ENCODE assay signal across 21 cellular contexts in genomic region chr9:126164796-126165525, GRCh38.
DNase-seq lines count a peak whose midpoint lies in the region; TF ChIP-seq lines count a peak whose summit lies in the region.
"Had no signal": no experiment of that assay in that cellular context is flagged by ENCODE, and none has a peak within 500 bp of the region (broad histone marks: within the 10 kb centered on the region; RNA-seq: fewer than 3 reads in every experiment).

No MANE protein-coding gene starts in this region.

- intact Hi-C loops in posterior cingulate gyrus (cut with DNase I) = no loop called here

- peak; percentile 3 for DNase-seq in AG20443 (ENCODE audit: low spot score)
- peak; percentile 0 for DNase-seq in GM20000 (ENCODE audit: low spot score)
- DNase-seq in left kidney (ENCODE audit: low read depth, low spot score) = peak; percentile 4
- DNase-seq in posterior cingulate gyrus = peak in 7 of 10 donors; percentile 38 to 91 (median 58)
- DNase-seq in activated naive CD4-positive, alpha-beta T cell (lab: John Stamatoyannopoulos, UW) = no peak
- DNase-seq in NCI-H2196 (lab: John Stamatoyannopoulos, UW; ENCODE audit: unreplicated experiment) = no peak
- DNase-seq in activated naive CD4-positive, alpha-beta T cell treated with anti-CD3 and anti-CD28 coated beads, Interleukin-2, amount 50 U/mL, for 16 hours = no peak
- no peak for DNase-seq in NCI-H1417 treated with DMSO at 0.1 percent for 48 hours (lab: John Stamatoyannopoulos, UW)
- DNase-seq: activated CD4-positive, alpha-beta T cell treated with anti-CD3 and anti-CD28 coated beads for 1 hour; effector memory CD4-positive, alpha-beta T cell; erythroblast; foreskin keratinocyte; HCEC 1CT; immature natural killer cell; NCI-H1048; NCI-H1930; NCI-H226; NCI-H748 treated with DMSO at 0.1 percent for 48 hours; small intestine; stimulated activated CD4-positive, alpha-beta T cell treated with anti-CD3 and anti-CD28 coated beads, Interleukin-2, amount 100 ng/mL, for 24 hours; substantia nigra had no signal

- TF ChIP-seq CTCF in GM20000 (IDR thresholded peaks at IDR 0.05; ENCODE audit: extremely low read depth, missing control alignments) = no peak

Comparison
In these comparisons a context has a peak if more than half of its experiments do, and no peak if none do; other contexts are left out.
1. DNase-seq: peak in AG20443 (single experiment), GM20000 (single experiment), left kidney (single experiment) and posterior cingulate gyrus (7 of 10); none in activated naive CD4-positive, alpha-beta T cell (0 of 4), NCI-H2196 (single experiment), activated naive CD4-positive, alpha-beta T cell treated with anti-CD3 and anti-CD28 coated beads, Interleukin-2, amount 50 U/mL, for 16 hours (single experiment) and NCI-H1417 treated with DMSO at 0.1 percent for 48 hours (single experiment).